ENCODE assay signal across 8 cellular contexts in genomic region chr1:201877877-201878339, GRCh38. TPM values are rescaled to one million over a fixed set of nuclear protein-coding genes. Genes with fewer than 3 reads are reported as not detected.
DNase-seq lines count a peak whose midpoint lies in the region; ATAC-seq and TF ChIP-seq lines count a peak whose summit lies in the region.

No MANE protein-coding gene starts in this region.

- no peak overlapping the region for H2AK5ac ChIP-seq in mesendoderm (ENCODE audit: low read length)

- no peak overlapping the region for H3K27ac ChIP-seq in mesendoderm (ENCODE audit: low read depth, low read length)

- peaks cover 22% of the 10 kb centered on the region for H3K4me1 Mint-ChIP-seq in CD14-positive monocyte

- H3K4ac ChIP-seq in mesendoderm (ENCODE audit: low read depth, low read length) = no peak overlapping the region

- no peaks in the 10 kb centered on the region for H3K27me3 ChIP-seq in mesendoderm (ENCODE audit: insufficient read depth, low read length, poor library complexity)

- H2BK120ac ChIP-seq in mesendoderm (ENCODE audit: low read depth, low read length) = no peak overlapping the region

- H4K8ac ChIP-seq in mesendoderm (ENCODE audit: low read depth, low read length) = no peak overlapping the region

- H3K4me3 Mint-ChIP-seq in CD14-positive monocyte = no peak overlapping the region

- no peaks in the 10 kb centered on the region for H3K79me1 ChIP-seq in mesendoderm (ENCODE audit: low read length)

- no peak overlapping the region for H3K4me3 ChIP-seq in mesendoderm (ENCODE audit: low read length)

- H2BK15ac ChIP-seq in mesendoderm (replicated peaks; ENCODE audit: low read depth) = no peak overlapping the region

- H3K56ac ChIP-seq in mesendoderm (ENCODE audit: low read length) = no peak overlapping the region

- H3K27ac Mint-ChIP-seq in CD14-positive monocyte = peak overlapping the region in 3 of 7 donors; percentile 16 to 50 (median 37)

- no peak overlapping the region for H3K4me2 ChIP-seq in mesendoderm (ENCODE audit: low read length)

- H3K9ac ChIP-seq in mesendoderm (ENCODE audit: low read length) = no peak overlapping the region

- no peak overlapping the region for H4K5ac ChIP-seq in mesendoderm (ENCODE audit: low read length)

- TF ChIP-seq CTCF in CD14-positive monocyte (IDR thresholded peaks at IDR 0.05) = peak; percentile 72

- ATAC-seq in GM18867 (IDR thresholded peaks at IDR 0.05; ENCODE audit: unreplicated experiment) (peak; percentile 41), HG03159 (IDR thresholded peaks at IDR 0.05; ENCODE audit: unreplicated experiment) (no peak)

- H3K23ac ChIP-seq in mesendoderm (ENCODE audit: low read length) = no peak overlapping the region

- no peaks in the 10 kb centered on the region for H3K79me2 ChIP-seq in mesendoderm (ENCODE audit: control insufficient read depth, insufficient read depth, low read length)

- peaks cover 0 to 3% (median 0%) of the 10 kb centered on the region in 3 donors for H3K27me3 Mint-ChIP-seq in CD14-positive monocyte (ENCODE audit: low read depth in 3 of 3)

- H3K36me3 Mint-ChIP-seq in CD14-positive monocyte = peaks cover 33 to 46% of the 10 kb centered on the region in 2 donors

- H3K9me3 Mint-ChIP-seq in CD14-positive monocyte = peaks cover 0 to 2% (median 0%) of the 10 kb centered on the region in 7 donors

- H3K36me3 ChIP-seq in mesendoderm (ENCODE audit: control insufficient read depth, insufficient read depth, low read length) = peaks cover 9% of the 10 kb centered on the region

- intact Hi-C loops in CD14-positive monocyte (cut with micrococcal nuclease) = loop anchor here (2.0 to 5.0 kb wide), 2 partner anchors 77 to 94 kb away; partner anchors contain the start of gene TIMM17A (in 1 of the 2)

- H2BK5ac ChIP-seq in mesendoderm (ENCODE audit: low read length) = no peak overlapping the region

- no peak overlapping the region for H3K18ac ChIP-seq in mesendoderm (ENCODE audit: low read length)

- no peak for DNase-seq in CD14-positive monocyte (ENCODE audit: low spot score)
- DNase-seq in OCI-M1 (lab: John Stamatoyannopoulos, UW) = peak; percentile 64
- peak; percentile 77 for DNase-seq in dermis blood vessel endothelial cell
- peak; percentile 73 for DNase-seq in mesendoderm
- DNase-seq in GM19238 (ENCODE audit: insufficient read length, low spot score) = no peak
- DNase-seq in NCI-H1092 (lab: John Stamatoyannopoulos, UW) = no peak

- no CpG with 5 or more reads among the region's 6 CpGs for WGBS in mesendoderm (ENCODE audit: extremely low coverage, insufficient coverage, low lambda C conversion rate)

- H3K4me1 ChIP-seq in mesendoderm (ENCODE audit: control insufficient read depth, low read depth, low read length) = peaks cover 2% of the 10 kb centered on the region

RNA-seq across cellular contexts. Expression of gene SHISA4, which starts 10.8 kb away (rescaled TPM):
- 1 to 10 TPM; 1.5 to 2.3 TPM for polyA plus RNA-seq in CD14-positive monocyte
- total RNA-seq in dermis blood vessel endothelial cell = 9.6 and 15.7 TPM in 2 replicates
- polyA plus RNA-seq in mesendoderm (2013, experiment 1 of 2) = 2.5 TPM
- polyA plus RNA-seq in mesendoderm (2013, experiment 2 of 2) = 2.7 TPM

RNA-seq across cellular contexts. Expression of gene IPO9, which starts 49.0 kb away (rescaled TPM):
- polyA plus RNA-seq in CD14-positive monocyte = 10 to 100 TPM; 11.3 to 12.0 TPM
- total RNA-seq in dermis blood vessel endothelial cell = 32.5 and 33.6 TPM in 2 replicates
- 65.4 TPM for polyA plus RNA-seq in mesendoderm (2013, experiment 1 of 2)
- polyA plus RNA-seq in mesendoderm (2013, experiment 2 of 2) = 63.3 TPM

Comparison
In these comparisons a context has a peak if more than half of its experiments do, and no peak if none do; other contexts are left out.
1. DNase-seq: peak in OCI-M1 (single experiment), dermis blood vessel endothelial cell (single experiment) and mesendoderm (single experiment); none in CD14-positive monocyte (single experiment), GM19238 (single experiment) and NCI-H1092 (single experiment).